Comparison of ENCODE assay signal across 29 cellular contexts in genomic region chr19:10912619-10913018, GRCh38.
"Had no signal": no experiment of that assay in that cellular context is flagged by ENCODE, and none has a peak within 500 bp of the region (broad histone marks: within the 10 kb centered on the region; RNA-seq: fewer than 3 reads in every experiment).

No MANE protein-coding gene starts in this region.

- DNase-seq: dorsolateral prefrontal cortex; effector CD4-positive, alpha-beta T cell; heart left ventricle; kidney; mucosa of descending colon; naive thymus-derived CD4-positive, alpha-beta T cell; nucleus accumbens; ovary; retina; stimulated activated CD4-positive, alpha-beta T cell treated with anti-CD3 and anti-CD28 coated beads, Interleukin-12 subunit alpha, Interleukin-12 subunit beta, amount 100 ng/mL, for 4 hours; stimulated activated CD4-positive, alpha-beta T cell treated with anti-CD3 and anti-CD28 coated beads, Interleukin-1b, Interleukin-23, amount 100 ng/mL, for 48 hours; stimulated activated CD4-positive, alpha-beta T cell treated with anti-CD3 and anti-CD28 coated beads, Interleukin-4, amount 100 ng/mL, for 1 hour; stimulated activated CD8-positive, alpha-beta memory T cell treated with anti-CD3 and anti-CD28 coated beads, Interleukin-4, amount 100 ng/mL, for 48 hours; stimulated activated naive CD4-positive, alpha-beta T cell; stimulated activated naive CD8-positive, alpha-beta T cell treated with anti-CD3 and anti-CD28 coated beads, Interleukin-15, amount 100 ng/mL, for 72 hours; transverse colon had no signal

- H3K27me3 ChIP-seq: dorsolateral prefrontal cortex, heart left ventricle, hepatocyte, neural progenitor cell, ovary, right lobe of liver, suprapubic skin, transverse colon, vagina had no signal

- H3K4me2 ChIP-seq: hepatocyte, neural progenitor cell, smooth muscle cell had no signal

- H3K27ac ChIP-seq: heart left ventricle, hepatocyte, neural progenitor cell, ovary, right lobe of liver, suprapubic skin, transverse colon, vagina had no signal

- H3K27me3 Mint-ChIP-seq: memory B cell; naive thymus-derived CD4-positive, alpha-beta T cell; stimulated activated naive CD8-positive, alpha-beta T cell treated with anti-CD3 and anti-CD28 coated beads, Interleukin-15, amount 100 ng/mL, for 72 hours had no signal

- H3K4me3 ChIP-seq: dorsolateral prefrontal cortex, heart left ventricle, hepatocyte, lung, mucosa of descending colon, neural progenitor cell, ovary, right lobe of liver, smooth muscle cell, suprapubic skin, transverse colon, vagina had no signal

- H3K4me1 Mint-ChIP-seq: memory B cell; mesothelial cell of epicardium; naive thymus-derived CD4-positive, alpha-beta T cell; nephron; neural progenitor cell; stimulated activated naive CD8-positive, alpha-beta T cell treated with anti-CD3 and anti-CD28 coated beads, Interleukin-15, amount 100 ng/mL, for 72 hours had no signal

- H3K79me2 ChIP-seq: hepatocyte had no signal

- H3K27ac Mint-ChIP-seq: memory B cell; mesothelial cell of epicardium; naive thymus-derived CD4-positive, alpha-beta T cell; nephron; neural progenitor cell; stimulated activated naive CD8-positive, alpha-beta T cell treated with anti-CD3 and anti-CD28 coated beads, Interleukin-15, amount 100 ng/mL, for 72 hours had no signal

- H3K9me3 ChIP-seq: heart left ventricle, mucosa of descending colon, ovary, right lobe of liver, suprapubic skin, transverse colon, vagina had no signal

- H3K4me1 ChIP-seq: heart left ventricle, neural progenitor cell, right lobe of liver, transverse colon had no signal

- H2AFZ ChIP-seq: hepatocyte, neural progenitor cell had no signal

- H3K9ac ChIP-seq: neural progenitor cell had no signal

- H3K36me3 ChIP-seq: neural progenitor cell, ovary had no signal

- ATAC-seq: heart left ventricle; left lobe of liver; mucosa of descending colon; naive thymus-derived CD4-positive, alpha-beta T cell; right lobe of liver; stimulated activated naive CD8-positive, alpha-beta T cell treated with anti-CD3 and anti-CD28 coated beads, Interleukin-15, amount 100 ng/mL, for 72 hours had no signal

- H3K9me3 Mint-ChIP-seq: memory B cell; mesothelial cell of epicardium; naive thymus-derived CD4-positive, alpha-beta T cell; nephron; neural progenitor cell; stimulated activated naive CD8-positive, alpha-beta T cell treated with anti-CD3 and anti-CD28 coated beads, Interleukin-15, amount 100 ng/mL, for 72 hours had no signal

- FAIRE-seq: colon, frontal cortex, kidney had no signal

- H3K4me3 Mint-ChIP-seq: memory B cell; mesothelial cell of epicardium; naive thymus-derived CD4-positive, alpha-beta T cell; nephron; neural progenitor cell; stimulated activated naive CD8-positive, alpha-beta T cell treated with anti-CD3 and anti-CD28 coated beads, Interleukin-15, amount 100 ng/mL, for 72 hours had no signal
